Comparison of ENCODE assay signal across 32 cellular contexts in genomic region chr12:54430471-54431075, GRCh38. TPM values are rescaled to one million over a fixed set of nuclear protein-coding genes. Genes with fewer than 3 reads are reported as not detected.
DNase-seq lines count a peak whose midpoint lies in the region; ATAC-seq and TF ChIP-seq lines count a peak whose summit lies in the region.
"Had no signal": no experiment of that assay in that cellular context is flagged by ENCODE, and none has a peak within 500 bp of the region (broad histone marks: within the 10 kb centered on the region; RNA-seq: fewer than 3 reads in every experiment).

No MANE protein-coding gene starts in this region.

- peaks cover 1% of the 10 kb centered on the region for H3K36me3 Mint-ChIP-seq in activated naive CD8-positive, alpha-beta T cell treated with anti-CD3 and anti-CD28 coated beads, Interleukin-2, amount 10 ng/mL, durations not matched to agents 7 days and 5 days
- no peaks in the 10 kb centered on the region for H3K36me3 Mint-ChIP-seq in activated naive CD8-positive, alpha-beta T cell treated with anti-CD3 and anti-CD28 coated beads, Interleukin-2, amount 50 U/mL, for 24 hours (ENCODE audit: low read depth)
- H3K36me3 Mint-ChIP-seq in immature natural killer cell = no peaks in the 10 kb centered on the region
- peaks cover 5% of the 10 kb centered on the region for H3K36me3 Mint-ChIP-seq in nephron progenitor cell (ENCODE audit: low read depth)
- H3K36me3 Mint-ChIP-seq: activated naive CD8-positive, alpha-beta T cell; CD4-positive, CD25-positive, alpha-beta regulatory T cell; memory B cell had no signal

- peaks cover 13% of the 10 kb centered on the region for H3K27me3 Mint-ChIP-seq in activated naive CD8-positive, alpha-beta T cell treated with anti-CD3 and anti-CD28 coated beads, Interleukin-2, amount 10 ng/mL, durations not matched to agents 7 days and 5 days
- no peaks in the 10 kb centered on the region for H3K27me3 Mint-ChIP-seq in activated naive CD8-positive, alpha-beta T cell treated with anti-CD3 and anti-CD28 coated beads, Interleukin-2, amount 50 U/mL, for 24 hours
- H3K27me3 Mint-ChIP-seq in immature natural killer cell (ENCODE audit: low read depth in 3 of 3) = peaks cover 0 to 4% (median 4%) of the 10 kb centered on the region in 3 donors
- H3K27me3 Mint-ChIP-seq in nephron progenitor cell (ENCODE audit: low read depth, poor library complexity) = peaks cover 11% of the 10 kb centered on the region
- H3K27me3 Mint-ChIP-seq: activated naive CD8-positive, alpha-beta T cell had no signal

- no peaks in the 10 kb centered on the region for H3K9me3 Mint-ChIP-seq in activated naive CD8-positive, alpha-beta T cell treated with anti-CD3 and anti-CD28 coated beads, Interleukin-2, amount 10 ng/mL, durations not matched to agents 7 days and 5 days
- no peaks in the 10 kb centered on the region for H3K9me3 Mint-ChIP-seq in activated naive CD8-positive, alpha-beta T cell treated with anti-CD3 and anti-CD28 coated beads, Interleukin-2, amount 50 U/mL, for 24 hours
- H3K9me3 Mint-ChIP-seq in immature natural killer cell = no peaks in the 10 kb centered on the region
- H3K9me3 Mint-ChIP-seq in nephron progenitor cell = no peaks in the 10 kb centered on the region
- H3K9me3 Mint-ChIP-seq: IgD-negative memory B cell; memory B cell; T-helper 2 cell treated with Interferon-gamma antibody and Interleukin-4, amounts not matched to agents 5 μg/mL and 100 μg/mL, for 36 hours had no signal

- POLR2A ChIA-PET in activated naive CD8-positive, alpha-beta T cell treated with anti-CD3 and anti-CD28 coated beads, Interleukin-2, amount 10 ng/mL, durations not matched to agents 7 days and 5 days (lab: Charles Lee) = interaction anchor here (1.8 kb wide), 1 partner anchor 17 kb away, joined by 5 read pairs; no protein-coding TSS in a partner anchor

- peaks cover 37% of the 10 kb centered on the region for H3K4me1 Mint-ChIP-seq in activated naive CD8-positive, alpha-beta T cell treated with anti-CD3 and anti-CD28 coated beads, Interleukin-2, amount 10 ng/mL, durations not matched to agents 7 days and 5 days
- peaks cover 27% of the 10 kb centered on the region for H3K4me1 Mint-ChIP-seq in activated naive CD8-positive, alpha-beta T cell treated with anti-CD3 and anti-CD28 coated beads, Interleukin-2, amount 50 U/mL, for 24 hours
- H3K4me1 Mint-ChIP-seq in immature natural killer cell = peaks cover 56 to 68% of the 10 kb centered on the region in 2 donors
- peaks cover 75% of the 10 kb centered on the region for H3K4me1 Mint-ChIP-seq in nephron progenitor cell

- no peak overlapping the region for H3K4me3 Mint-ChIP-seq in activated naive CD8-positive, alpha-beta T cell treated with anti-CD3 and anti-CD28 coated beads, Interleukin-2, amount 10 ng/mL, durations not matched to agents 7 days and 5 days
- H3K4me3 Mint-ChIP-seq in activated naive CD8-positive, alpha-beta T cell treated with anti-CD3 and anti-CD28 coated beads, Interleukin-2, amount 50 U/mL, for 24 hours = no peak overlapping the region
- H3K4me3 Mint-ChIP-seq in immature natural killer cell (peak overlapping the region in 4 of 5 donors; percentile 36 to 54 (median 39)), nephron progenitor cell (peak overlapping the region; percentile 28)
- H3K4me3 Mint-ChIP-seq: activated CD8-positive, alpha-beta T cell treated with anti-CD3 and anti-CD28 coated beads, Interleukin-2, amount 10 ng/mL, durations not matched to agents 7 days and 5 days; activated naive CD8-positive, alpha-beta T cell; CD4-positive, CD25-positive, alpha-beta regulatory T cell; IgD-negative memory B cell; memory B cell; T-helper 2 cell treated with Interferon-gamma antibody and Interleukin-4, amounts not matched to agents 5 μg/mL and 100 μg/mL, for 36 hours had no signal

- DNase-seq in activated naive CD8-positive, alpha-beta T cell treated with anti-CD3 and anti-CD28 coated beads, Interleukin-2, amount 10 ng/mL, durations not matched to agents 7 days and 5 days = peak; percentile 8
- no peak for DNase-seq in activated naive CD8-positive, alpha-beta T cell treated with anti-CD3 and anti-CD28 coated beads, Interleukin-2, amount 50 U/mL, for 24 hours
- DNase-seq in immature natural killer cell (no peak), nephron progenitor cell (no peak), NCI-H526 treated with DMSO at 0.1 percent for 48 hours (lab: John Stamatoyannopoulos, UW) (no peak), SHP77 treated with DMSO at 0.1 percent for 48 hours (lab: John Stamatoyannopoulos, UW) (no peak), NCI-H526 (lab: John Stamatoyannopoulos, UW) (no peak)
- DNase-seq: activated CD4-positive, alpha-beta T cell treated with anti-CD3 and anti-CD28 coated beads for 1 hour; activated CD8-positive, alpha-beta T cell treated with anti-CD3 and anti-CD28 coated beads, Interleukin-2, amount 10 ng/mL, durations not matched to agents 7 days and 5 days; AML-193; caudate nucleus; CD4-positive, CD25-positive, alpha-beta regulatory T cell; cortex of kidney; DND-41; hypothalamus; MV-4-11; NCI-H1436 treated with DMSO at 0.1 percent for 48 hours; NCI-H2081 treated with DMSO at 0.1 percent for 48 hours; NCI-H2227 treated with DMSO at 0.1 percent for 48 hours; NCI-H69; occipital lobe; PC-3; SHP77; stimulated activated CD4-positive, alpha-beta T cell treated with anti-CD3 and anti-CD28 coated beads, Interleukin-4, amount 100 ng/mL, for 4 hours had no signal

- TF ChIP-seq CTCF in nephron progenitor cell (IDR thresholded peaks at IDR 0.05) = no peak

- no peak overlapping the region for H3K27ac Mint-ChIP-seq in activated naive CD8-positive, alpha-beta T cell treated with anti-CD3 and anti-CD28 coated beads, Interleukin-2, amount 10 ng/mL, durations not matched to agents 7 days and 5 days
- H3K27ac Mint-ChIP-seq in activated naive CD8-positive, alpha-beta T cell treated with anti-CD3 and anti-CD28 coated beads, Interleukin-2, amount 50 U/mL, for 24 hours = no peak overlapping the region
- H3K27ac Mint-ChIP-seq in immature natural killer cell (peak overlapping the region in 5 of 6 donors; percentile 39 to 92 (median 75)), nephron progenitor cell (peak overlapping the region; percentile 60)
- H3K27ac Mint-ChIP-seq: activated CD8-positive, alpha-beta T cell treated with anti-CD3 and anti-CD28 coated beads, Interleukin-2, amount 10 ng/mL, durations not matched to agents 7 days and 5 days; activated naive CD8-positive, alpha-beta T cell; IgD-negative memory B cell; memory B cell; T-helper 2 cell treated with Interferon-gamma antibody and Interleukin-4, amounts not matched to agents 5 μg/mL and 100 μg/mL, for 36 hours had no signal

- ATAC-seq in activated naive CD8-positive, alpha-beta T cell treated with anti-CD3 and anti-CD28 coated beads, Interleukin-2, amount 10 ng/mL, durations not matched to agents 7 days and 5 days (ENCODE audit: low read depth) = no peak
- no peak for ATAC-seq in activated naive CD8-positive, alpha-beta T cell treated with anti-CD3 and anti-CD28 coated beads, Interleukin-2, amount 50 U/mL, for 24 hours
- ATAC-seq in GM18907 (IDR thresholded peaks at IDR 0.05; ENCODE audit: unreplicated experiment) = no peak
- ATAC-seq: activated CD8-positive, alpha-beta T cell treated with anti-CD3 and anti-CD28 coated beads, Interleukin-2, amount 10 ng/mL, durations not matched to agents 7 days and 5 days; HCT116; left lobe of liver; PC-3 had no signal

RNA-seq across cellular contexts. Expression of gene ITGA5, which starts 11.5 kb away (rescaled TPM):
- 10 to 100 TPM; 84.5 to 90.6 TPM for total RNA-seq in activated naive CD8-positive, alpha-beta T cell treated with anti-CD3 and anti-CD28 coated beads, Interleukin-2, amount 10 ng/mL, durations not matched to agents 7 days and 5 days
- 100 to 1,000 TPM in 1 of 3 donors, 10 to 100 TPM in 2; 26.2 to 119 (median 65.5) TPM for polyA plus RNA-seq in immature natural killer cell

RNA-seq across cellular contexts. Expression of gene GTSF1, which starts 42.8 kb away (rescaled TPM):
- 1 to 10 TPM; 7.4 to 9.3 TPM for total RNA-seq in activated naive CD8-positive, alpha-beta T cell treated with anti-CD3 and anti-CD28 coated beads, Interleukin-2, amount 10 ng/mL, durations not matched to agents 7 days and 5 days
- 10 to 100 TPM; 14.1 to 22.7 (median 16.6) TPM for polyA plus RNA-seq in immature natural killer cell
- total RNA-seq: fibroblast of lung, PC-3 had no signal
- polyA plus RNA-seq: fibroblast of lung had no signal

RNA-seq across cellular contexts. Expression of gene ZNF385A, which starts 46.0 kb away (rescaled TPM):
- 1 to 10 TPM; 1.4 to 2.0 TPM for total RNA-seq in activated naive CD8-positive, alpha-beta T cell treated with anti-CD3 and anti-CD28 coated beads, Interleukin-2, amount 10 ng/mL, durations not matched to agents 7 days and 5 days
- polyA plus RNA-seq in immature natural killer cell = 1 to 10 TPM; 1.8 to 2.7 (median 2.2) TPM

Comparison
In these comparisons a context has a peak if more than half of its experiments do, and no peak if none do; other contexts are left out.
1. H3K27ac Mint-ChIP-seq: peak in immature natural killer cell (5 of 6) and nephron progenitor cell (single experiment); none in activated naive CD8-positive, alpha-beta T cell treated with anti-CD3 and anti-CD28 coated beads, Interleukin-2, amount 10 ng/mL, durations not matched to agents 7 days and 5 days (single experiment) and activated naive CD8-positive, alpha-beta T cell treated with anti-CD3 and anti-CD28 coated beads, Interleukin-2, amount 50 U/mL, for 24 hours (single experiment).
2. H3K4me3 Mint-ChIP-seq: peak in immature natural killer cell (4 of 5) and nephron progenitor cell (single experiment); none in activated naive CD8-positive, alpha-beta T cell treated with anti-CD3 and anti-CD28 coated beads, Interleukin-2, amount 10 ng/mL, durations not matched to agents 7 days and 5 days (single experiment) and activated naive CD8-positive, alpha-beta T cell treated with anti-CD3 and anti-CD28 coated beads, Interleukin-2, amount 50 U/mL, for 24 hours (single experiment).